In the genomic region with DNA sequence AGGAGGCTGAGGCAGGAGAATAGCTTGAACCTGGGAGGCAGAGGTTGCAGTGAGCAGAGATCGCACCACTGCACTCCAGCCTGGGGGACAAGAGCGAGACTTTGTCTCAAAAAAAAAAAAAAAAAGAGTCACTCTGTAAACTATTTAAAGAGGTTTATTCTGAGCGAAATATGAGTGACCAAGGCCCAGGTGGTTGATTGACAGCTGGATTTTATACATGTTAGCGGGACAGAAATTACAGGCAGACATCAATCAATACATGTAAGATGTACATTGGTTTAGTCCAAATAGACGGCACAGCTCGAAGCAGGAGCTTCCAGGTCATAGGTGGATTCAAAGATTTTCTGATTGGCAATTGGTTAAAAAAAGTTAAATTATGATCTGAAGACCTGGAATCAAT, we compare ENCODE assay signal across 6 cellular contexts. TPM values are rescaled to one million over a fixed set of nuclear protein-coding genes. Genes with fewer than 3 reads are reported as not detected.
DNase-seq lines count a peak whose midpoint lies in the region; ATAC-seq and TF ChIP-seq lines count a peak whose summit lies in the region.
"Not testable (repeated sequence)": the region's sequence is repeated elsewhere in the genome, so short reads cannot be mapped to it uniquely, and the experiment has no call there.

No MANE protein-coding gene starts in this region.

- not testable (repeated sequence) for H4K20me1 ChIP-seq in H9 (ENCODE audit: control insufficient read depth, insufficient read depth, insufficient read length)

- not testable (repeated sequence) for H2BK120ac ChIP-seq in H9 (ENCODE audit: low read depth, low read length, poor library complexity, severe bottlenecking); mesendoderm (ENCODE audit: low read depth, low read length)

- not testable (repeated sequence) for H3K23ac ChIP-seq in H9 (ENCODE audit: insufficient read length, low read depth, low read length); mesendoderm (ENCODE audit: low read length)

- peak overlapping the region; percentile 92 to 96 (median 92); a peak in 6 of 7 replicates for H3K27ac Mint-ChIP-seq in H9

- H2AFZ ChIP-seq in H9 (ENCODE audit: low read length) = not testable (repeated sequence)

- not testable (repeated sequence) for H4K5ac ChIP-seq in H9 (ENCODE audit: insufficient read length, low read depth, low read length); mesendoderm (ENCODE audit: low read length)

- not testable (repeated sequence) for H2BK12ac ChIP-seq in H9 (ENCODE audit: insufficient read length, low read depth, low read length)

- H2BK20ac ChIP-seq in H9 (ENCODE audit: low read depth, low read length, poor library complexity, severe bottlenecking) = not testable (repeated sequence)

- H3K4me1 ChIP-seq in H9 (ENCODE audit: insufficient read depth, low read length); iPS DF 6.9 (ENCODE audit: control insufficient read depth, insufficient read depth, low read length); mesendoderm (ENCODE audit: control insufficient read depth, low read depth, low read length): not testable (repeated sequence)
- peaks cover 19% of the 10 kb centered on the region for H3K4me1 ChIP-seq in HUES6 (ENCODE audit: control insufficient read depth, insufficient read depth, low read length)
- H3K4me1 ChIP-seq in body of pancreas = peaks cover 55% of the 10 kb centered on the region
- H3K4me1 ChIP-seq in liver (ENCODE audit: control insufficient read depth in 4 of 4, insufficient read depth in 4 of 4, low read length in 3 of 4) = peaks cover 15 to 46% (median 35%) of the 10 kb centered on the region in 4 donors

- peaks cover 50 to 56% of the 10 kb centered on the region in 2 experiments for H3K4me1 Mint-ChIP-seq in H9

- not testable (repeated sequence) for DNase-seq in H9; body of pancreas; iPS DF 6.9 (ENCODE audit: low read depth, low spot score); mesendoderm

- H3K27ac ChIP-seq in H9 (ENCODE audit: insufficient read length, low read depth, low read length) = peak overlapping the region; percentile 84
- H3K27ac ChIP-seq in HUES6 (ENCODE audit: low read depth, low read length) = 0 out of 2 replicates have a peak overlapping the region, but pooled peaks have one; percentile 44
- H3K27ac ChIP-seq in body of pancreas = peak overlapping the region; percentile 7 to 77 (median 74)
- peak overlapping the region; percentile 67 for H3K27ac ChIP-seq in iPS DF 6.9 (ENCODE audit: low read length)
- H3K27ac ChIP-seq in liver (ENCODE audit: low read depth in 1 of 2, low read length in 2 of 2) = peak overlapping the region; percentile 78 to 82
- peak overlapping the region; percentile 78 for H3K27ac ChIP-seq in mesendoderm (ENCODE audit: low read depth, low read length)

- not testable (repeated sequence) for H3K9me3 ChIP-seq in H9 (ENCODE audit: control insufficient read depth, low read depth, low read length); HUES6 (ENCODE audit: control insufficient read depth, insufficient read depth, low read depth, low read length); body of pancreas; iPS DF 6.9 (ENCODE audit: control insufficient read depth, insufficient read depth, low read length); liver (ENCODE audit: control insufficient read depth in 4 of 4, low read length in 3 of 4)

- H3K4me2 ChIP-seq in H9 (ENCODE audit: insufficient read depth, insufficient read length, low read length) = peak overlapping the region; percentile 10
- H3K4me2 ChIP-seq in mesendoderm (ENCODE audit: low read length) = not testable (repeated sequence)

- H2BK15ac ChIP-seq in H9 (ENCODE audit: low read depth, low read length); mesendoderm (replicated peaks; ENCODE audit: low read depth): not testable (repeated sequence)

- H3K4me3 Mint-ChIP-seq in H9 = peak overlapping the region; percentile 9 to 28; a peak in 2 of 5 replicates

- H3K79me2 ChIP-seq in H9 (ENCODE audit: insufficient read depth, low read length); mesendoderm (ENCODE audit: control insufficient read depth, insufficient read depth, low read length): not testable (repeated sequence)

- H4K8ac ChIP-seq in H9 (replicated peaks; ENCODE audit: insufficient read length, low read depth, low read length); mesendoderm (ENCODE audit: low read depth, low read length): not testable (repeated sequence)

- H3K23me2 ChIP-seq in H9 (ENCODE audit: insufficient read length, low read depth, low read length, poor library complexity, severe bottlenecking) = not testable (repeated sequence)

- H3K56ac ChIP-seq in H9 (ENCODE audit: insufficient read length, low read depth, low read length) = not testable (repeated sequence)
- H3K56ac ChIP-seq in mesendoderm (ENCODE audit: low read length) = peak overlapping the region; percentile 62

- intact Hi-C loops in body of pancreas (cut with DNase I) = not testable (repeated sequence)

- TF ChIP-seq CTCF in H9 (conservative IDR thresholded peaks at IDR 0.05); body of pancreas (IDR thresholded peaks at IDR 0.05); liver (IDR thresholded peaks at IDR 0.05; ENCODE audit: low read depth, low read length, missing input control): not testable (repeated sequence)

- not testable (repeated sequence) for H3K27me3 ChIP-seq in H9 (ENCODE audit: insufficient read depth, low read length); HUES6 (ENCODE audit: control insufficient read depth, insufficient read depth, low read length); body of pancreas; iPS DF 6.9 (ENCODE audit: control insufficient read depth, insufficient read depth, low read length); liver (ENCODE audit: control insufficient read depth in 4 of 4, insufficient read depth in 4 of 4, low read length in 3 of 4); mesendoderm (ENCODE audit: insufficient read depth, low read length, poor library complexity)

- ATAC-seq in body of pancreas = not testable (repeated sequence)

- not testable (repeated sequence) for H3K9ac ChIP-seq in H9 (ENCODE audit: extremely low read depth, insufficient read length, low read length); HUES6 (ENCODE audit: low read length); liver (ENCODE audit: low read depth in 1 of 2, low read length in 2 of 2); mesendoderm (ENCODE audit: low read length)

- not testable (repeated sequence) for H3K79me1 ChIP-seq in H9 (ENCODE audit: insufficient read depth, low read depth, low read length, poor library complexity, severe bottlenecking); mesendoderm (ENCODE audit: low read length)

- not testable (repeated sequence) for H2BK5ac ChIP-seq in H9 (ENCODE audit: insufficient read length, low read length)
- H2BK5ac ChIP-seq in mesendoderm (ENCODE audit: low read length) = peak overlapping the region; percentile 91

- not testable (repeated sequence) for H3K18ac ChIP-seq in H9 (ENCODE audit: insufficient read length, low read depth, low read length); mesendoderm (ENCODE audit: low read length)

- not testable (repeated sequence) for H3T11ph ChIP-seq in H9 (ENCODE audit: low read length)

- H3K27me3 Mint-ChIP-seq in H9 (ENCODE audit: low read depth) = not testable (repeated sequence)

- H2AK5ac ChIP-seq in H9 (ENCODE audit: insufficient read length, low read length); mesendoderm (ENCODE audit: low read length): not testable (repeated sequence)

- no CpG with 5 or more reads among the region's 6 CpGs for WGBS in H9 (ENCODE audit: extremely low coverage, insufficient read length, low lambda C conversion rate)
- 87 to 90% methylated on average over 6 of the region's 6 CpGs for WGBS in body of pancreas, 2 donors
- WGBS in iPS DF 6.9 (ENCODE audit: insufficient coverage, insufficient read length) = no CpG with 5 or more reads among the region's 6 CpGs
- 80% methylated on average over 6 of the region's 6 CpGs for WGBS in liver
- no CpG with 5 or more reads among the region's 6 CpGs for WGBS in mesendoderm (ENCODE audit: extremely low coverage, insufficient coverage, low lambda C conversion rate)

- not testable (repeated sequence) for H3K36me3 ChIP-seq in HUES6 (ENCODE audit: control insufficient read depth, insufficient read depth, low read length); body of pancreas (replicated peaks in 1 of 2; ENCODE audit: insufficient read depth in 1 of 2, low read depth in 2 of 2); iPS DF 6.9 (ENCODE audit: control insufficient read depth, insufficient read depth, low read length); liver (ENCODE audit: control insufficient read depth in 4 of 4, insufficient read depth in 3 of 4, low read depth in 1 of 4, low read length in 3 of 4); mesendoderm (ENCODE audit: control insufficient read depth, insufficient read depth, low read length)

- not testable (repeated sequence) for H3K36me3 Mint-ChIP-seq in H9 (ENCODE audit: insufficient read depth in 1 of 3, low read depth in 3 of 3)

- H3K4ac ChIP-seq in H9 (ENCODE audit: low read depth, low read length); mesendoderm (ENCODE audit: low read depth, low read length): not testable (repeated sequence)

- H3K14ac ChIP-seq in H9 (ENCODE audit: insufficient read depth, low read length) = not testable (repeated sequence)

- H3K9me3 Mint-ChIP-seq in H9 = peaks cover 4 to 10% of the 10 kb centered on the region in 2 experiments

- not testable (repeated sequence) for H4K91ac ChIP-seq in H9 (ENCODE audit: insufficient read length, low read depth, low read length)

- TF ChIP-seq RAD21 in liver (IDR thresholded peaks at IDR 0.05) = not testable (repeated sequence)

- H3K4me3 ChIP-seq in HUES6 (ENCODE audit: low read depth, low read length); body of pancreas; iPS DF 6.9 (ENCODE audit: low read length); liver (ENCODE audit: low read depth in 1 of 3, low read length in 3 of 3); mesendoderm (ENCODE audit: low read length): not testable (repeated sequence)

- not testable (repeated sequence) for TF ChIP-seq POLR2A in body of pancreas (IDR thresholded peaks at IDR 0.05)

RNA-seq across cellular contexts. Expression of a gene that starts 35.5 kb away (rescaled TPM):
- total RNA-seq in H9 (2021) (54.4 and 55.9 TPM in 2 replicates), body of pancreas (10 to 100 TPM; 11.7 to 21.8 TPM), liver (10 to 100 TPM in 1 of 2 donors, 1 to 10 TPM in 1; 4.4 to 30.0 TPM)
- 10 to 100 TPM; 23.6 to 64.2 TPM for polyA plus RNA-seq in liver
- polyA plus RNA-seq in mesendoderm (2013, experiment 1 of 2) = 13.9 TPM
- polyA plus RNA-seq in mesendoderm (2013, experiment 2 of 2) = 14.2 TPM
